In the genomic region with DNA sequence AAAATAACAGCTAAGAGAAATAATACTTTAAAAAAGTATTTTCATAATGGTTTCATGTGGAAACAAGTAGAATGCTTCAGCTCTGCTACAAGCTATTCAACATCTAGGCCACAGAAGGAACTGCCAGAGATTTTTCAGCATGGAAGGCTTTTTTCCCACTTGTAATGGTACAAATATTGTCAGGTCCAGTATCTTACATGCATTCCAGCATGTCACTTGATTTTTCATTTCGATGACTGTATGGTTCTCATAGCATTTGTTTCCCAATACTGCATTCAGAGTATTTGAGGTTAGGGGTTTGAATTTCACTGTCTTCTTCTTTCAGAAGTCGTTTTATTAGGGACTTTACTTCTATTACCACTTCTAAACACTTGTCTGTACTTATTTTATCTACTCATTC, we compare ENCODE assay signal across 20 cellular contexts.
"Had no signal": no experiment of that assay in that cellular context is flagged by ENCODE, and none has a peak within 500 bp of the region (broad histone marks: within the 10 kb centered on the region; RNA-seq: fewer than 3 reads in every experiment).

No MANE protein-coding gene starts in this region.

- H3K4me1 ChIP-seq: foreskin keratinocyte, pancreas had no signal

- H3K27ac ChIP-seq: dorsolateral prefrontal cortex, foreskin keratinocyte, pancreas, suprapubic skin, thyroid gland had no signal

- DNase-seq: cortex of kidney; dorsolateral prefrontal cortex; effector memory CD4-positive, alpha-beta T cell; foreskin keratinocyte; immature natural killer cell; left colon; left ventricle myocardium superior; mesenchymal stem cell; naive B cell; occipital lobe; pancreas; right cardiac atrium; stimulated activated CD4-positive, alpha-beta T cell treated with anti-CD3 and anti-CD28 coated beads, Interleukin-4, amount 100 ng/mL, for 1 hour; stimulated activated CD8-positive, alpha-beta memory T cell treated with anti-CD3 and anti-CD28 coated beads, Interleukin-4, amount 100 ng/mL, for 48 hours; stimulated activated naive CD8-positive, alpha-beta T cell treated with anti-CD3 and anti-CD28 coated beads, Interleukin-15, Interleukin-2, amounts not matched to agents 100 U/mL and 50 U/mL, for 24 hours; thyroid gland had no signal

- H3K9me3 ChIP-seq: pancreas, suprapubic skin, thyroid gland had no signal

- FAIRE-seq: endometrium, pancreas, urothelium cell line had no signal

- H3K27me3 ChIP-seq: dorsolateral prefrontal cortex, foreskin keratinocyte, pancreas, suprapubic skin, thyroid gland had no signal

- H3K36me3 ChIP-seq: pancreas, suprapubic skin, thyroid gland had no signal

- H3K4me3 ChIP-seq: dorsolateral prefrontal cortex, lung, pancreas, suprapubic skin, thyroid gland had no signal
